In genomic region chr19:41930926-41931592, GRCh38 we compare ENCODE assay signal across 13 cellular contexts. TPM values are rescaled to one million over a fixed set of nuclear protein-coding genes. Genes with fewer than 3 reads are reported as not detected.
DNase-seq lines count a peak whose midpoint lies in the region; ATAC-seq, FAIRE-seq and TF ChIP-seq lines count a peak whose summit lies in the region.
"Had no signal": no experiment of that assay in that cellular context is flagged by ENCODE, and none has a peak within 500 bp of the region (broad histone marks: within the 10 kb centered on the region; RNA-seq: fewer than 3 reads in every experiment).

No MANE protein-coding gene starts in this region.

- peak; percentile 61 for TF ChIP-seq CTCF in HFFc6 (IDR thresholded peaks at IDR 0.05)
- TF ChIP-seq CTCF in WERI-Rb-1 (IDR thresholded peaks at IDR 0.05; ENCODE audit: low read depth, low read length): peak; percentile 57
- peak; percentile 40 to 64 (median 41) for TF ChIP-seq CTCF in keratinocyte (optimal IDR thresholded peaks at IDR 0.05 in 1 of 3, IDR thresholded peaks at IDR 0.05 in 1 of 3, conservative IDR thresholded peaks at IDR 0.05 in 1 of 3; ENCODE audit: extremely low read depth in 1 of 3, insufficient read depth in 2 of 3, low read length in 3 of 3)

- no peak for FAIRE-seq in keratinocyte (lab: Jason Lieb, UNC)
- FAIRE-seq: small intestine had no signal

- no peak overlapping the region for H3K9ac ChIP-seq in keratinocyte (ENCODE audit: control insufficient read depth, extremely low read depth, insufficient read depth, low read length)

- H2AFZ ChIP-seq in keratinocyte (ENCODE audit: control insufficient read depth, low read length): no peak overlapping the region

- H3K4me2 ChIP-seq in keratinocyte (ENCODE audit: control insufficient read depth, extremely low read depth, insufficient read depth, low read depth, low read length): no peak overlapping the region

- no peaks in the 10 kb centered on the region for H3K9me3 ChIP-seq in CD8-positive, alpha-beta memory T cell (ENCODE audit: low read length)
- no peaks in the 10 kb centered on the region for H3K9me3 ChIP-seq in WERI-Rb-1 (ENCODE audit: severe bottlenecking)
- no peaks in the 10 kb centered on the region for H3K9me3 ChIP-seq in keratinocyte (ENCODE audit: control insufficient read depth, low read depth, low read length)
- H3K9me3 ChIP-seq: left lung, stomach had no signal

- H3K4me1 Mint-ChIP-seq in CD8-positive, alpha-beta memory T cell: peaks cover 42 to 51% (median 45%) of the 10 kb centered on the region in 3 donors
- H3K4me1 Mint-ChIP-seq in HFFc6 (ENCODE audit: low read depth): peaks cover 27% of the 10 kb centered on the region

- peaks cover 48% of the 10 kb centered on the region for H3K4me1 ChIP-seq in CD8-positive, alpha-beta memory T cell (ENCODE audit: insufficient read depth, low read length)
- H3K4me1 ChIP-seq in keratinocyte (ENCODE audit: control insufficient read depth, extremely low read depth, insufficient read depth, low read length): peaks cover 12% of the 10 kb centered on the region

- H3K79me2 ChIP-seq in keratinocyte (ENCODE audit: control insufficient read depth, insufficient read depth, low read length): no peaks in the 10 kb centered on the region

- POLR2A ChIA-PET in CD8-positive, alpha-beta memory T cell (lab: Charles Lee): interaction anchor here (0.9 to 1.0 kb wide), 2 partner anchors 9 to 19 kb away, joined by 3 to 4 read pairs; no protein-coding TSS in a partner anchor

- dilution Hi-C loops in keratinocyte (cut with MboI; ENCODE audit: extremely low pct_ligation_motif_present, low sequenced_read_pairs): no loop called here

- no peak for DNase-seq in CD8-positive, alpha-beta memory T cell
- DNase-seq in HFFc6 (no peak), WERI-Rb-1 (peak; percentile 64), keratinocyte (ENCODE audit: low read depth, low spot score) (no peak), NCI-H128 (lab: John Stamatoyannopoulos, UW; ENCODE audit: unreplicated experiment) (no peak)
- no peak for DNase-seq in activated CD4-positive, alpha-beta T cell treated with anti-CD3 and anti-CD28 coated beads, Interleukin-2, amount 50 U/mL, for 4 hours
- no peak for DNase-seq in NK-92 treated with Interleukin-12 subunit alpha and Interleukin-12 subunit beta, amount 100 ng/mL, for 24 hours (lab: John Stamatoyannopoulos, UW)
- DNase-seq: left lung, Right ventricle myocardium superior, small intestine, stomach had no signal

- no peak for ATAC-seq in HG02840 (IDR thresholded peaks at IDR 0.05; ENCODE audit: low FRiP score, unreplicated experiment)

- H3K4me3 ChIP-seq in CD8-positive, alpha-beta memory T cell (ENCODE audit: low read length): no peak overlapping the region
- no peak overlapping the region for H3K4me3 ChIP-seq in WERI-Rb-1 (ENCODE audit: low read depth, low read length)
- H3K4me3 ChIP-seq in keratinocyte (ENCODE audit: control insufficient read depth in 2 of 3, extremely low read depth in 1 of 3, insufficient read depth in 2 of 3, low read depth in 1 of 3, low read length in 3 of 3): no peak overlapping the region
- H3K4me3 ChIP-seq: left lung, stomach had no signal

- no peaks in the 10 kb centered on the region for H3K9me1 ChIP-seq in keratinocyte (ENCODE audit: control insufficient read depth, extremely low read depth, insufficient read depth, low read length)

- H4K20me1 ChIP-seq in keratinocyte (ENCODE audit: control insufficient read depth, extremely low read depth, insufficient read depth, low read length): peaks cover 3% of the 10 kb centered on the region

- peak overlapping the region in 5 of 8 donors; percentile 20 to 79 (median 40) for H3K27ac Mint-ChIP-seq in CD8-positive, alpha-beta memory T cell
- H3K27ac Mint-ChIP-seq in HFFc6: no peak overlapping the region
- H3K27ac Mint-ChIP-seq: dendritic cell treated with granulocyte-macrophage colony-stimulating factor and Interleukin-4, amounts not matched to agents 40 ng/mL and 50 ng/mL, for 4 days had no signal

- peaks cover 5 to 7% of the 10 kb centered on the region in 2 donors for H3K27me3 Mint-ChIP-seq in CD8-positive, alpha-beta memory T cell
- peaks cover 50% of the 10 kb centered on the region for H3K27me3 Mint-ChIP-seq in HFFc6 (ENCODE audit: insufficient read depth)

- no peak overlapping the region for H3K27ac ChIP-seq in CD8-positive, alpha-beta memory T cell (ENCODE audit: low read depth, low read length)
- H3K27ac ChIP-seq in WERI-Rb-1 (no peak overlapping the region), keratinocyte (ENCODE audit: control insufficient read depth, insufficient read depth, low read length) (no peak overlapping the region)
- H3K27ac ChIP-seq: left lung, stomach had no signal

- no peaks in the 10 kb centered on the region for H3K9me3 Mint-ChIP-seq in CD8-positive, alpha-beta memory T cell
- no peaks in the 10 kb centered on the region for H3K9me3 Mint-ChIP-seq in HFFc6
- H3K9me3 Mint-ChIP-seq: dendritic cell treated with granulocyte-macrophage colony-stimulating factor and Interleukin-4, amounts not matched to agents 40 ng/mL and 50 ng/mL, for 4 days had no signal

- H3K4me3 Mint-ChIP-seq in CD8-positive, alpha-beta memory T cell: peak overlapping the region in 2 of 7 donors; percentile 44 to 72
- H3K4me3 Mint-ChIP-seq in HFFc6: no peak overlapping the region
- H3K4me3 Mint-ChIP-seq: dendritic cell treated with granulocyte-macrophage colony-stimulating factor and Interleukin-4, amounts not matched to agents 40 ng/mL and 50 ng/mL, for 4 days had no signal

- no peaks in the 10 kb centered on the region for H3K36me3 ChIP-seq in CD8-positive, alpha-beta memory T cell (ENCODE audit: insufficient read depth, low read length)
- H3K36me3 ChIP-seq in WERI-Rb-1 (no peaks in the 10 kb centered on the region), keratinocyte (ENCODE audit: control insufficient read depth in 2 of 2, extremely low read depth in 1 of 2, insufficient read depth in 2 of 2, low read length in 2 of 2) (no peaks in the 10 kb centered on the region)
- H3K36me3 ChIP-seq: left lung, stomach had no signal

- peaks cover 5% of the 10 kb centered on the region for H3K27me3 ChIP-seq in CD8-positive, alpha-beta memory T cell (ENCODE audit: insufficient read depth, low read length, poor library complexity, severe bottlenecking)
- H3K27me3 ChIP-seq in WERI-Rb-1 (ENCODE audit: insufficient read depth, low read depth, severe bottlenecking): peaks cover 27% of the 10 kb centered on the region
- H3K27me3 ChIP-seq in keratinocyte (ENCODE audit: control insufficient read depth, extremely low read depth, insufficient read depth, low read length): peaks cover 91% of the 10 kb centered on the region

- H3K36me3 Mint-ChIP-seq in CD8-positive, alpha-beta memory T cell: peaks cover 0 to 5% (median 0%) of the 10 kb centered on the region in 3 donors
- no peaks in the 10 kb centered on the region for H3K36me3 Mint-ChIP-seq in HFFc6 (ENCODE audit: low read depth)

- CTCF ChIA-PET in CD8-positive, alpha-beta memory T cell (lab: Charles Lee): interaction anchor here (0.6 to 5.1 kb wide), 6 partner anchors 10 to 62 kb away, joined by 3 to 30 read pairs (median 3); no protein-coding TSS in a partner anchor

RNA-seq across cellular contexts. Expression of gene ERFL, which starts 2.8 kb away (rescaled TPM):
- 1 to 10 TPM; 1.3 to 1.4 TPM for total RNA-seq in CD8-positive, alpha-beta memory T cell
- not detected for polyA plus RNA-seq in CD8-positive, alpha-beta memory T cell
- total RNA-seq in HFFc6 (2021; fragmentation: NEBNext Ultra II Directional; extraction: Animal tissue kit (Norgen Biotek cat#: 25700)): under 1 TPM in 4 of 6 experiments, not detected in 2; 0.09 to 0.17 (median 0.12) TPM
- not detected in 3 replicates for polyA plus RNA-seq in keratinocyte
- not detected for polyA plus RNA-seq in keratinocyte (2011; ENCODE audit: low read depth)
- not detected in 2 replicates for polyA plus RNA-seq in keratinocyte (2011; cell fraction: cytosol; rRNA removed)
- polyA plus RNA-seq in keratinocyte (2011; cell fraction: nucleus; rRNA removed): 0.15 TPM in 1 of 2 replicates, not detected in the other
- polyA plus RNA-seq in keratinocyte (2012; ENCODE audit: low replicate concordance): 0.31 TPM in 1 of 2 replicates, not detected in the other
- not detected in 3 replicates for polyA minus RNA-seq in keratinocyte
- polyA minus RNA-seq in keratinocyte (2011; cell fraction: cytosol; rRNA and poly(A)+ RNA removed): not detected
- polyA minus RNA-seq in keratinocyte (2011; cell fraction: nucleus; rRNA and poly(A)+ RNA removed): not detected in 2 replicates
- total RNA-seq: Right ventricle myocardium superior, stomach had no signal

RNA-seq across cellular contexts. Expression of gene RABAC1, which starts 28.1 kb away (rescaled TPM):
- 10 to 100 TPM; 74.7 to 83.3 TPM for total RNA-seq in CD8-positive, alpha-beta memory T cell
- polyA plus RNA-seq in CD8-positive, alpha-beta memory T cell: 220 TPM
- 100 to 1,000 TPM; 245 to 349 (median 258) TPM for total RNA-seq in HFFc6 (2021; fragmentation: NEBNext Ultra II Directional; extraction: Animal tissue kit (Norgen Biotek cat#: 25700))
- polyA plus RNA-seq in keratinocyte: 107 to 232 TPM (median 132 TPM) in 3 replicates
- 8.6 TPM for polyA plus RNA-seq in keratinocyte (2011; ENCODE audit: low read depth)
- polyA plus RNA-seq in keratinocyte (2011; cell fraction: cytosol; rRNA removed): 114 and 253 TPM in 2 replicates
- polyA plus RNA-seq in keratinocyte (2011; cell fraction: nucleus; rRNA removed): 174 and 215 TPM in 2 replicates
- 144 and 232 TPM in 2 replicates for polyA plus RNA-seq in keratinocyte (2012; ENCODE audit: low replicate concordance)
- polyA minus RNA-seq in keratinocyte: 61.4 to 131 TPM (median 107 TPM) in 3 replicates
- polyA minus RNA-seq in keratinocyte (2011; cell fraction: cytosol; rRNA and poly(A)+ RNA removed): 174 TPM
- 49.5 and 50.8 TPM in 2 replicates for polyA minus RNA-seq in keratinocyte (2011; cell fraction: nucleus; rRNA and poly(A)+ RNA removed)

RNA-seq across cellular contexts. Expression of gene ARHGEF1, which starts 48.1 kb away (rescaled TPM):
- total RNA-seq in CD8-positive, alpha-beta memory T cell: 100 to 1,000 TPM; 295 to 312 TPM
- polyA plus RNA-seq in CD8-positive, alpha-beta memory T cell: 350 TPM
- total RNA-seq in HFFc6 (2021; fragmentation: NEBNext Ultra II Directional; extraction: Animal tissue kit (Norgen Biotek cat#: 25700)): 10 to 100 TPM; 63.8 to 73.3 (median 68.2) TPM
- 30.5 to 58.4 TPM (median 43.1 TPM) in 3 replicates for polyA plus RNA-seq in keratinocyte
- 40.1 TPM for polyA plus RNA-seq in keratinocyte (2011; ENCODE audit: low read depth)
- 22.2 and 45.2 TPM in 2 replicates for polyA plus RNA-seq in keratinocyte (2011; cell fraction: cytosol; rRNA removed)
- 131 and 160 TPM in 2 replicates for polyA plus RNA-seq in keratinocyte (2011; cell fraction: nucleus; rRNA removed)
- polyA plus RNA-seq in keratinocyte (2012; ENCODE audit: low replicate concordance): 58.9 and 76.2 TPM in 2 replicates
- 24.0 to 57.3 TPM (median 26.1 TPM) in 3 replicates for polyA minus RNA-seq in keratinocyte
- 106 TPM for polyA minus RNA-seq in keratinocyte (2011; cell fraction: cytosol; rRNA and poly(A)+ RNA removed)
- 55.5 and 58.3 TPM in 2 replicates for polyA minus RNA-seq in keratinocyte (2011; cell fraction: nucleus; rRNA and poly(A)+ RNA removed)

RNA-seq across cellular contexts. Expression of gene CD79A, which starts 54.0 kb away (rescaled TPM):
- total RNA-seq in CD8-positive, alpha-beta memory T cell: 1 to 10 TPM; 1.3 to 2.2 TPM
- 9.4 TPM for polyA plus RNA-seq in CD8-positive, alpha-beta memory T cell
- under 1 TPM in 4 of 6 experiments, not detected in 2; 0.23 to 0.62 (median 0.35) TPM for total RNA-seq in HFFc6 (2021; fragmentation: NEBNext Ultra II Directional; extraction: Animal tissue kit (Norgen Biotek cat#: 25700))
- 0.07 to 0.19 TPM (median 0.14 TPM) in 3 replicates for polyA plus RNA-seq in keratinocyte
- polyA plus RNA-seq in keratinocyte (2011; ENCODE audit: low read depth): not detected
- polyA plus RNA-seq in keratinocyte (2011; cell fraction: cytosol; rRNA removed): 0.07 TPM in 1 of 2 replicates, not detected in the other
- polyA plus RNA-seq in keratinocyte (2011; cell fraction: nucleus; rRNA removed): not detected in 2 replicates
- polyA plus RNA-seq in keratinocyte (2012; ENCODE audit: low replicate concordance): 0.17 and 0.32 TPM in 2 replicates
- 0.26 to 0.29 TPM in 2 of 3 replicates, not detected in the other for polyA minus RNA-seq in keratinocyte
- polyA minus RNA-seq in keratinocyte (2011; cell fraction: cytosol; rRNA and poly(A)+ RNA removed): not detected
- polyA minus RNA-seq in keratinocyte (2011; cell fraction: nucleus; rRNA and poly(A)+ RNA removed): not detected in 2 replicates
- total RNA-seq: Right ventricle myocardium superior had no signal
